Comparison of ENCODE assay signal across 8 cellular contexts in the genomic region with DNA sequence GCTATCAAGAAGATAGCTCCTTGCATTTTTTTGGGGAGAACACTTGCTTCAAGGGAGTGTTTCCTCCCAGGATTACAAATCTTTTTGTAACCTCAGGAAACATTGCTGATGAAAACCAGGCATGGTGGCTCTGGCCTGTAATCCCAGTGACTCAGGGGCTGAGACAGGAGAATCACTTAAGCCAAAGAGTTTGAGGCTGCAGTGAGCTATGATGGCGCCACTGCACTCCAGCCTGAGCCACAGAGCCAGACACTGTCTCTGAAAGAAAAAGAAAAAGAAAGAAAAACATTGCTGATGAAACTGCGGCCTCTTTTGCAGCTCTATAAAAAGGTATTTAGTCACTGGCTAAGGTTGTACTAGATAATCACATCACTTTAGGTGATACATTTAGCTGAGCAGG. TPM values are rescaled to one million over a fixed set of nuclear protein-coding genes. Genes with fewer than 3 reads are reported as not detected.
A peak's percentile ranks its signal among the peaks of the same experiment; 100 is the strongest.
DNase-seq lines count a peak whose midpoint lies in the region; ATAC-seq and TF ChIP-seq lines count a peak whose summit lies in the region.

No MANE protein-coding gene starts in this region.

- no peaks in the 10 kb centered on the region for H3K36me3 ChIP-seq in heart left ventricle
- H3K36me3 ChIP-seq in SK-N-MC (ENCODE audit: insufficient read depth, low read length) = no peaks in the 10 kb centered on the region
- no peaks in the 10 kb centered on the region for H3K36me3 ChIP-seq in tibial nerve

- no peak overlapping the region for H3K27ac Mint-ChIP-seq in activated T-helper 2 cell treated with anti-CD3 and anti-CD28 coated beads, Interferon-gamma antibody, Interleukin-2, Interleukin-4, amounts not matched to agents 10 μg/mL and 5 μg/mL and 100 μg/mL, durations not matched to agents 14 hours and 24 hours and 36 hours
- no peak overlapping the region; the same call in 1 of the 2 replicates for H3K27ac Mint-ChIP-seq in WTC11

- TF ChIP-seq POLR2A in heart left ventricle (IDR thresholded peaks at IDR 0.05) (no peak), tibial nerve (IDR thresholded peaks at IDR 0.05) (no peak)

- ATAC-seq in heart left ventricle (no peak), left ventricle myocardium superior (no peak), WTC11 (no peak)

- H3K27ac ChIP-seq in heart left ventricle (peak overlapping the region in 9 of 12 donors; percentile 93 to 100 (median 98)), SK-N-MC (peak overlapping the region; percentile 98), tibial nerve (peak overlapping the region; percentile 95 to 99 (median 97))

- H3K27me3 ChIP-seq in heart left ventricle = no peaks in the 10 kb centered on the region
- H3K27me3 ChIP-seq in tibial nerve = no peaks in the 10 kb centered on the region

- H3K9ac ChIP-seq in SK-N-MC (ENCODE audit: insufficient read length) = peak overlapping the region; percentile 61

- DNase-seq in heart left ventricle (no peak), left ventricle myocardium superior (no peak), SK-N-MC (ENCODE audit: low read depth, low spot score) (no peak), glomerular visceral epithelial cell (ENCODE audit: extremely low spot score) (peak; percentile 44), tibial nerve (ENCODE audit: low spot score in 2 of 2) (no peak), WTC11 (ENCODE audit: low spot score) (no peak), HuH-7.5 (ENCODE audit: low spot score) (no peak)
- DNase-seq in activated T-helper 2 cell treated with anti-CD3 and anti-CD28 coated beads, Interferon-gamma antibody, Interleukin-2, Interleukin-4, amounts not matched to agents 10 μg/mL and 5 μg/mL and 100 μg/mL, durations not matched to agents 14 hours and 24 hours and 36 hours (ENCODE audit: low spot score) = no peak

- WGBS in heart left ventricle, 4 donors = 65 to 86% (median 70%) methylated on average over 2 of the region's 2 CpGs
- WGBS in tibial nerve, 2 donors = 54 to 58% methylated on average over 2 of the region's 2 CpGs

- no peaks in the 10 kb centered on the region for H3K36me3 Mint-ChIP-seq in activated T-helper 2 cell treated with anti-CD3 and anti-CD28 coated beads, Interferon-gamma antibody, Interleukin-2, Interleukin-4, amounts not matched to agents 10 μg/mL and 5 μg/mL and 100 μg/mL, durations not matched to agents 14 hours and 24 hours and 36 hours (ENCODE audit: low read depth)
- H3K36me3 Mint-ChIP-seq in WTC11 = peaks cover 9% of the 10 kb centered on the region

- H3K9me3 Mint-ChIP-seq in activated T-helper 2 cell treated with anti-CD3 and anti-CD28 coated beads, Interferon-gamma antibody, Interleukin-2, Interleukin-4, amounts not matched to agents 10 μg/mL and 5 μg/mL and 100 μg/mL, durations not matched to agents 14 hours and 24 hours and 36 hours = no peaks in the 10 kb centered on the region
- no peaks in the 10 kb centered on the region for H3K9me3 Mint-ChIP-seq in WTC11

- peaks cover 25% of the 10 kb centered on the region for H3K4me1 Mint-ChIP-seq in activated T-helper 2 cell treated with anti-CD3 and anti-CD28 coated beads, Interferon-gamma antibody, Interleukin-2, Interleukin-4, amounts not matched to agents 10 μg/mL and 5 μg/mL and 100 μg/mL, durations not matched to agents 14 hours and 24 hours and 36 hours (ENCODE audit: low read depth)
- H3K4me1 Mint-ChIP-seq in WTC11 = peaks cover 16% of the 10 kb centered on the region

- POLR2A ChIA-PET in WTC11 (lab: Charles Lee) = interaction anchor here (2.3 kb wide), 1 partner anchor 14 kb away, joined by 6 read pairs; no protein-coding TSS in a partner anchor

- H3K27me3 Mint-ChIP-seq in activated T-helper 2 cell treated with anti-CD3 and anti-CD28 coated beads, Interferon-gamma antibody, Interleukin-2, Interleukin-4, amounts not matched to agents 10 μg/mL and 5 μg/mL and 100 μg/mL, durations not matched to agents 14 hours and 24 hours and 36 hours (ENCODE audit: low read depth) = no peaks in the 10 kb centered on the region
- H3K27me3 Mint-ChIP-seq in WTC11 (ENCODE audit: low read depth) = no peaks in the 10 kb centered on the region

- H3K4me3 ChIP-seq in heart left ventricle = peak overlapping the region in 2 of 12 donors; percentile 62 to 75
- no peak overlapping the region for H3K4me3 ChIP-seq in SK-N-MC
- no peak overlapping the region for H3K4me3 ChIP-seq in tibial nerve

- H3K4me3 Mint-ChIP-seq in activated T-helper 2 cell treated with anti-CD3 and anti-CD28 coated beads, Interferon-gamma antibody, Interleukin-2, Interleukin-4, amounts not matched to agents 10 μg/mL and 5 μg/mL and 100 μg/mL, durations not matched to agents 14 hours and 24 hours and 36 hours (ENCODE audit: low read depth) = no peak overlapping the region
- H3K4me3 Mint-ChIP-seq in WTC11 = no peak overlapping the region

- TF ChIP-seq CTCF in heart left ventricle (IDR thresholded peaks at IDR 0.05) = no peak
- TF ChIP-seq CTCF in tibial nerve (IDR thresholded peaks at IDR 0.05) = no peak
- TF ChIP-seq CTCF in WTC11 (IDR thresholded peaks at IDR 0.05) = no peak

- CTCF ChIA-PET in WTC11 (lab: Charles Lee) = interaction anchor here (0.5 to 1.7 kb wide), 3 partner anchors 14 to 196 kb away, joined by 4 read pairs; no protein-coding TSS in a partner anchor

- intact Hi-C loops in heart left ventricle (cut with DNase I) = no loop called here
- intact Hi-C loops in left ventricle myocardium superior (cut with micrococcal nuclease) = no loop called here
- intact Hi-C loops in activated T-helper 2 cell treated with anti-CD3 and anti-CD28 coated beads, Interferon-gamma antibody, Interleukin-2, Interleukin-4, amounts not matched to agents 10 μg/mL and 5 μg/mL and 100 μg/mL, durations not matched to agents 14 hours and 24 hours and 36 hours (cut with micrococcal nuclease) = no loop called here

- H3K4me1 ChIP-seq in heart left ventricle (peaks cover 0 to 29% (median 12%) of the 10 kb centered on the region in 12 donors), tibial nerve (peaks cover 0 to 19% (median 6%) of the 10 kb centered on the region in 4 donors)

- TF ChIP-seq EP300 in tibial nerve (IDR thresholded peaks at IDR 0.05) = no peak

- H3K9me3 ChIP-seq in heart left ventricle (peaks cover 0 to 14% (median 0%) of the 10 kb centered on the region in 12 donors), SK-N-MC (ENCODE audit: low read depth, low read length) (no peaks in the 10 kb centered on the region), tibial nerve (peaks cover 0 to 17% (median 0%) of the 10 kb centered on the region in 4 donors)

TF ChIP-seq in WTC11, 78 proteins besides CTCF, POLR2A, EP300 and RAD21 (continues in another document):
- TF ChIP-seq, protein P1, sequence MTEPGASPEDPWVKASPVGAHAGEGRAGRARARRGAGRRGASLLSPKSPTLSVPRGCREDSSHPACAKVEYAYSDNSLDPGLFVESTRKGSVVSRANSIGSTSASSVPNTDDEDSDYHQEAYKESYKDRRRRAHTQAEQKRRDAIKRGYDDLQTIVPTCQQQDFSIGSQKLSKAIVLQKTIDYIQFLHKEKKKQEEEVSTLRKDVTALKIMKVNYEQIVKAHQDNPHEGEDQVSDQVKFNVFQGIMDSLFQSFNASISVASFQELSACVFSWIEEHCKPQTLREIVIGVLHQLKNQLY (CRISPR knock-in tag; IDR thresholded peaks at IDR 0.05) = no peak
- no peak for TF ChIP-seq ZNF263 (CRISPR knock-in tag; IDR thresholded peaks at IDR 0.05; ENCODE audit: low read depth)
- no peak for TF ChIP-seq TEAD4 (CRISPR knock-in tag; IDR thresholded peaks at IDR 0.05)
- TF ChIP-seq, protein P2, sequence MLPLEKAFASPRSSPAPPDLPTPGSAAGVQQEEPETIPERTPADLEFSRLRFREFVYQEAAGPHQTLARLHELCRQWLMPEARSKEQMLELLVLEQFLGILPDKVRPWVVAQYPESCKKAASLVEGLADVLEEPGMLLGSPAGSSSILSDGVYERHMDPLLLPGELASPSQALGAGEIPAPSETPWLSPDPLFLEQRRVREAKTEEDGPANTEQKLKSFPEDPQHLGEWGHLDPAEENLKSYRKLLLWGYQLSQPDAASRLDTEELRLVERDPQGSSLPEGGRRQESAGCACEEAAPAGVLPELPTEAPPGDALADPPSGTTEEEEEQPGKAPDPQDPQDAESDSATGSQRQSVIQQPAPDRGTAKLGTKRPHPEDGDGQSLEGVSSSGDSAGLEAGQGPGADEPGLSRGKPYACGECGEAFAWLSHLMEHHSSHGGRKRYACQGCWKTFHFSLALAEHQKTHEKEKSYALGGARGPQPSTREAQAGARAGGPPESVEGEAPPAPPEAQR (CRISPR knock-in tag; IDR thresholded peaks at IDR 0.05) = no peak
- TF ChIP-seq IRF2 (CRISPR knock-in tag; IDR thresholded peaks at IDR 0.05; ENCODE audit: borderline replicate concordance, low read depth) = no peak
- TF ChIP-seq ZNF121 (CRISPR knock-in tag; IDR thresholded peaks at IDR 0.05) = no peak
- no peak for TF ChIP-seq FOXK1 (CRISPR knock-in tag; IDR thresholded peaks at IDR 0.05)
- no peak for TF ChIP-seq TEAD1 (CRISPR knock-in tag; IDR thresholded peaks at IDR 0.05)
- TF ChIP-seq, protein P3, sequence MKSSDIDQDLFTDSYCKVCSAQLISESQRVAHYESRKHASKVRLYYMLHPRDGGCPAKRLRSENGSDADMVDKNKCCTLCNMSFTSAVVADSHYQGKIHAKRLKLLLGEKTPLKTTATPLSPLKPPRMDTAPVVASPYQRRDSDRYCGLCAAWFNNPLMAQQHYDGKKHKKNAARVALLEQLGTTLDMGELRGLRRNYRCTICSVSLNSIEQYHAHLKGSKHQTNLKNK (CRISPR knock-in tag; IDR thresholded peaks at IDR 0.05) = no peak
- TF ChIP-seq PRRX2 (CRISPR knock-in tag; IDR thresholded peaks at IDR 0.05) = no peak
- no peak for TF ChIP-seq RELA (CRISPR knock-in tag; IDR thresholded peaks at IDR 0.05; ENCODE audit: borderline replicate concordance)

RNA-seq across cellular contexts. Expression of a gene that starts 7.3 kb away (rescaled TPM):
- 1,000 to 10,000 TPM in 6 of 9 donors, 100 to 1,000 TPM in 1, not detected in 2; 364 to 3,776 (median 2,470) TPM for total RNA-seq in heart left ventricle
- not detected for polyA plus RNA-seq in heart left ventricle
- 4,234 TPM for total RNA-seq in left ventricle myocardium superior
- under 1 TPM; under 0.01 TPM for total RNA-seq in tibial nerve
- 2,033 and 2,369 TPM in 2 replicates for total RNA-seq in activated T-helper 2 cell treated with anti-CD3 and anti-CD28 coated beads, Interferon-gamma antibody, Interleukin-2, Interleukin-4, amounts not matched to agents 10 μg/mL and 5 μg/mL and 100 μg/mL, durations not matched to agents 14 hours and 24 hours and 36 hours
- total RNA-seq in WTC11 (2021) = 1,028 to 1,267 TPM (median 1,197 TPM) in 3 replicates

RNA-seq across cellular contexts. Expression of a gene that starts 18.7 kb away (rescaled TPM):
- total RNA-seq in heart left ventricle (10 to 100 TPM in 3 of 9 donors, 1 to 10 TPM in 6; 3.9 to 12.5 (median 6.7) TPM), left ventricle myocardium superior (7.9 TPM), tibial nerve (100 to 1,000 TPM in 1 of 4 donors, 10 to 100 TPM in 3; 22.3 to 164 (median 68.4) TPM), WTC11 (2021) (73.8 to 75.6 TPM (median 73.9 TPM) in 3 replicates)
- polyA plus RNA-seq in heart left ventricle = 10 to 100 TPM in 1 of 2 donors, 1 to 10 TPM in 1; 7.6 to 17.0 TPM
- 25.7 and 28.6 TPM in 2 replicates for total RNA-seq in activated T-helper 2 cell treated with anti-CD3 and anti-CD28 coated beads, Interferon-gamma antibody, Interleukin-2, Interleukin-4, amounts not matched to agents 10 μg/mL and 5 μg/mL and 100 μg/mL, durations not matched to agents 14 hours and 24 hours and 36 hours
